Comparison of ENCODE assay signal across 21 cellular contexts in the genomic region with DNA sequence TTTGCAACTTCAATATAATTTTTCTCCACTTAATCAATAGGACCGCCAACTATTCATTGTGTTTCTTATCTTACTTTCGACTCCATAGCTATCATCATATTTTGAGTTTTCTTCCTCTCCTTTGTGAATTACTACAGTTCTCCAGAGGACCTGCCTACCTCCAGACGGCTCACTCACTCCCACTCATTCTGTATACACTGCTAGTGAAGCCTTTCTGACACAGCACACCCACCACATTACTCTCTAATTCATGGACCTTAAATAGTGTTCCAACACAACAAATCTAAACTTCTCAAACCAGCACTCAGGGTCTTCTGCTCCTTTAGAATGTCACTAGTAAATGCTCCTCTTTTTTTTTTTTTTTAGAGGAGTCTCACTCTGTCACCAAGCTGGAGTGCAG. TPM values are rescaled to one million over a fixed set of nuclear protein-coding genes. Genes with fewer than 3 reads are reported as not detected.
DNase-seq lines count a peak whose midpoint lies in the region; ATAC-seq and TF ChIP-seq lines count a peak whose summit lies in the region.
"Had no signal": no experiment of that assay in that cellular context is flagged by ENCODE, and none has a peak within 500 bp of the region (broad histone marks: within the 10 kb centered on the region; RNA-seq: fewer than 3 reads in every experiment).

No MANE protein-coding gene starts in this region.

- intact Hi-C loops in activated CD4-positive, alpha-beta T cell treated with anti-CD3 and anti-CD28 coated beads for 36 hours (cut with DNase I, micrococcal nuclease): loop anchor here (2.0 to 5.0 kb wide), 4 partner anchors 14 to 67 kb away; no protein-coding TSS in a partner anchor
- intact Hi-C loops in naive thymus-derived CD4-positive, alpha-beta T cell (cut with micrococcal nuclease): loop anchor here (1.0 to 5.0 kb wide), 4 partner anchors 9 to 198 kb away; a partner anchor contains a TSS
- intact Hi-C loops in natural killer cell (cut with micrococcal nuclease): loop anchor here (5.0 kb wide), 1 partner anchor 62 kb away; no protein-coding TSS in a partner anchor

- ATAC-seq in activated CD4-positive, alpha-beta T cell treated with anti-CD3 and anti-CD28 coated beads for 36 hours: peak; percentile 32
- peak; percentile 65 for ATAC-seq in activated T-helper 17 cell treated with anti-CD3 and anti-CD28 coated beads, Interleukin-2, amount 50 U/mL, for 72 hours (replicated peaks)
- ATAC-seq in naive thymus-derived CD4-positive, alpha-beta T cell: no peak
- ATAC-seq in natural killer cell: no peak
- ATAC-seq in HG02938 (IDR thresholded peaks at IDR 0.05; ENCODE audit: unreplicated experiment): no peak
- ATAC-seq: A549, foreskin keratinocyte, WTC11 had no signal

- H3K27me3 ChIP-seq in DOHH2 (ENCODE audit: control insufficient read depth, low read length): no peaks in the 10 kb centered on the region
- H3K27me3 ChIP-seq in naive thymus-derived CD4-positive, alpha-beta T cell (ENCODE audit: control insufficient read depth in 2 of 2, insufficient read depth in 2 of 2, low read length in 2 of 2): no peaks in the 10 kb centered on the region
- H3K27me3 ChIP-seq: cardiac muscle cell, dorsolateral prefrontal cortex, foreskin keratinocyte had no signal

- no peak overlapping the region for H3K27ac ChIP-seq in DOHH2 (ENCODE audit: low read depth, low read length)
- peak overlapping the region; percentile 76 for H3K27ac ChIP-seq in naive thymus-derived CD4-positive, alpha-beta T cell (ENCODE audit: low read depth, low read length)
- H3K27ac ChIP-seq: A549, dorsolateral prefrontal cortex, foreskin keratinocyte had no signal

- CTCF ChIA-PET in activated CD4-positive, alpha-beta T cell treated with anti-CD3 and anti-CD28 coated beads for 36 hours (lab: Charles Lee): interaction anchor here (0.6 to 3.5 kb wide), 6 partner anchors 19 to 462 kb away, joined by 3 to 19 read pairs (median 4); a partner anchor contains a TSS
- CTCF ChIA-PET in naive thymus-derived CD4-positive, alpha-beta T cell (lab: Charles Lee): interaction anchor here (1.3 to 3.3 kb wide), 2 partner anchors 16 to 72 kb away, joined by 3 to 20 read pairs; a partner anchor contains a TSS

- H3K27me3 Mint-ChIP-seq in activated CD4-positive, alpha-beta T cell treated with anti-CD3 and anti-CD28 coated beads for 36 hours: no peaks in the 10 kb centered on the region
- no peaks in the 10 kb centered on the region for H3K27me3 Mint-ChIP-seq in activated T-helper 17 cell treated with anti-CD3 and anti-CD28 coated beads, Interleukin-2, amount 50 U/mL, for 72 hours
- no peaks in the 10 kb centered on the region for H3K27me3 Mint-ChIP-seq in naive thymus-derived CD4-positive, alpha-beta T cell
- no peaks in the 10 kb centered on the region for H3K27me3 Mint-ChIP-seq in natural killer cell (ENCODE audit: low read depth in 2 of 2)
- H3K27me3 Mint-ChIP-seq: IgD-negative memory B cell, memory B cell had no signal

- no peak overlapping the region for H3K27ac Mint-ChIP-seq in activated CD4-positive, alpha-beta T cell treated with anti-CD3 and anti-CD28 coated beads for 36 hours
- no peak overlapping the region for H3K27ac Mint-ChIP-seq in activated T-helper 17 cell treated with anti-CD3 and anti-CD28 coated beads, Interleukin-2, amount 50 U/mL, for 72 hours
- no peak overlapping the region for H3K27ac Mint-ChIP-seq in naive thymus-derived CD4-positive, alpha-beta T cell
- H3K27ac Mint-ChIP-seq in natural killer cell: no peak overlapping the region
- H3K27ac Mint-ChIP-seq: CD14-positive monocyte, IgD-negative memory B cell, memory B cell, WTC11 had no signal

- no peaks in the 10 kb centered on the region for H3K9me3 ChIP-seq in DOHH2 (ENCODE audit: control insufficient read depth, insufficient read depth, low read length)
- no peaks in the 10 kb centered on the region for H3K9me3 ChIP-seq in naive thymus-derived CD4-positive, alpha-beta T cell (ENCODE audit: control insufficient read depth in 2 of 3, low read length in 3 of 3)
- H3K9me3 ChIP-seq: A549 had no signal

- DNase-seq in activated CD4-positive, alpha-beta T cell treated with anti-CD3 and anti-CD28 coated beads for 36 hours: no peak
- DNase-seq in activated CD4-positive, alpha-beta T cell treated with anti-CD3 and anti-CD28 coated beads for 48 hours: no peak
- no peak for DNase-seq in naive thymus-derived CD4-positive, alpha-beta T cell
- no peak for DNase-seq in natural killer cell
- no peak for DNase-seq in NCI-H2196 (lab: John Stamatoyannopoulos, UW; ENCODE audit: unreplicated experiment)
- DNase-seq: dorsolateral prefrontal cortex; foreskin keratinocyte; islet precursor cell; MV-4-11; NCI-H187 treated with DMSO at 0.1 percent for 48 hours; NK-92 treated with Interleukin-12 subunit alpha and Interleukin-12 subunit beta, amount 100 ng/mL, for 24 hours; T-helper 9 cell had no signal

- H3K9me3 Mint-ChIP-seq in activated CD4-positive, alpha-beta T cell treated with anti-CD3 and anti-CD28 coated beads for 36 hours (ENCODE audit: low read depth): no peaks in the 10 kb centered on the region
- H3K9me3 Mint-ChIP-seq in activated T-helper 17 cell treated with anti-CD3 and anti-CD28 coated beads, Interleukin-2, amount 50 U/mL, for 72 hours: no peaks in the 10 kb centered on the region
- no peaks in the 10 kb centered on the region for H3K9me3 Mint-ChIP-seq in naive thymus-derived CD4-positive, alpha-beta T cell
- no peaks in the 10 kb centered on the region for H3K9me3 Mint-ChIP-seq in natural killer cell
- H3K9me3 Mint-ChIP-seq: CD14-positive monocyte, IgD-negative memory B cell, memory B cell, WTC11 had no signal

- POLR2A ChIA-PET in activated CD4-positive, alpha-beta T cell treated with anti-CD3 and anti-CD28 coated beads for 36 hours (lab: Charles Lee): interaction anchor here (0.6 kb wide), 1 partner anchor 17 kb away, joined by 3 read pairs; no protein-coding TSS in a partner anchor
- POLR2A ChIA-PET in naive thymus-derived CD4-positive, alpha-beta T cell (lab: Charles Lee): interaction anchor here (1.2 to 3.4 kb wide), 3 partner anchors 10 to 23 kb away, joined by 4 to 20 read pairs (median 6); no protein-coding TSS in a partner anchor

- peaks cover 37% of the 10 kb centered on the region for H3K4me1 Mint-ChIP-seq in activated CD4-positive, alpha-beta T cell treated with anti-CD3 and anti-CD28 coated beads for 36 hours
- H3K4me1 Mint-ChIP-seq in activated T-helper 17 cell treated with anti-CD3 and anti-CD28 coated beads, Interleukin-2, amount 50 U/mL, for 72 hours: peaks cover 7% of the 10 kb centered on the region
- H3K4me1 Mint-ChIP-seq in naive thymus-derived CD4-positive, alpha-beta T cell: peaks cover 11 to 38% (median 27%) of the 10 kb centered on the region in 7 donors
- H3K4me1 Mint-ChIP-seq in natural killer cell: peaks cover 16 to 19% of the 10 kb centered on the region in 2 donors

- no peaks in the 10 kb centered on the region for H3K9me2 ChIP-seq in DOHH2 (replicated peaks; ENCODE audit: control insufficient read depth, low read length)

- peaks cover 7% of the 10 kb centered on the region for H4K20me1 ChIP-seq in DOHH2 (ENCODE audit: control insufficient read depth, insufficient read depth, low read depth, low read length)

- H3K4me3 Mint-ChIP-seq in activated CD4-positive, alpha-beta T cell treated with anti-CD3 and anti-CD28 coated beads for 36 hours: no peak overlapping the region
- H3K4me3 Mint-ChIP-seq in activated T-helper 17 cell treated with anti-CD3 and anti-CD28 coated beads, Interleukin-2, amount 50 U/mL, for 72 hours: no peak overlapping the region
- no peak overlapping the region for H3K4me3 Mint-ChIP-seq in naive thymus-derived CD4-positive, alpha-beta T cell
- H3K4me3 Mint-ChIP-seq in natural killer cell: no peak overlapping the region
- H3K4me3 Mint-ChIP-seq: CD14-positive monocyte, IgD-negative memory B cell, memory B cell, WTC11 had no signal

- H3K36me3 ChIP-seq in DOHH2 (ENCODE audit: control insufficient read depth, low read length): no peaks in the 10 kb centered on the region
- H3K36me3 ChIP-seq in naive thymus-derived CD4-positive, alpha-beta T cell (ENCODE audit: control insufficient read depth in 2 of 3, insufficient read depth in 3 of 3, low read length in 3 of 3): no peaks in the 10 kb centered on the region
- H3K36me3 ChIP-seq: cardiac muscle cell had no signal

- peaks cover 19% of the 10 kb centered on the region; the same call in 1 of the 2 replicates for H3F3A ChIP-seq in DOHH2 (ENCODE audit: control insufficient read depth, insufficient read depth)

- peak overlapping the region; percentile 63; the same call in 1 of the 2 replicates for H3K4me3 ChIP-seq in DOHH2 (ENCODE audit: low read length)
- H3K4me3 ChIP-seq in naive thymus-derived CD4-positive, alpha-beta T cell (ENCODE audit: low read length): no peak overlapping the region
- H3K4me3 ChIP-seq: A549, cardiac muscle cell, dorsolateral prefrontal cortex had no signal

- H3K79me2 ChIP-seq in DOHH2 (ENCODE audit: control insufficient read depth, low read length): peaks cover 82% of the 10 kb centered on the region

- peaks cover 2% of the 10 kb centered on the region for H3K36me3 Mint-ChIP-seq in activated CD4-positive, alpha-beta T cell treated with anti-CD3 and anti-CD28 coated beads for 36 hours (ENCODE audit: low read depth)
- no peaks in the 10 kb centered on the region for H3K36me3 Mint-ChIP-seq in activated T-helper 17 cell treated with anti-CD3 and anti-CD28 coated beads, Interleukin-2, amount 50 U/mL, for 72 hours (ENCODE audit: low read depth)
- peaks cover 0 to 4% (median 0%) of the 10 kb centered on the region in 5 donors for H3K36me3 Mint-ChIP-seq in naive thymus-derived CD4-positive, alpha-beta T cell
- H3K36me3 Mint-ChIP-seq in natural killer cell: no peaks in the 10 kb centered on the region
- H3K36me3 Mint-ChIP-seq: memory B cell, WTC11 had no signal

- peak overlapping the region; percentile 78 for H3K4me2 ChIP-seq in DOHH2 (ENCODE audit: low read length)
- H3K4me2 ChIP-seq: A549 had no signal

- no peak for TF ChIP-seq CTCF in DOHH2 (IDR thresholded peaks at IDR 0.05; ENCODE audit: low read depth, low read length, poor library complexity, severe bottlenecking)
- no peak for TF ChIP-seq CTCF in natural killer cell (IDR thresholded peaks at IDR 0.05)

- peaks cover 56% of the 10 kb centered on the region for H3K4me1 ChIP-seq in DOHH2 (ENCODE audit: control insufficient read depth, low read length)
- peaks cover 35 to 53% of the 10 kb centered on the region in 2 donors for H3K4me1 ChIP-seq in naive thymus-derived CD4-positive, alpha-beta T cell (ENCODE audit: control insufficient read depth in 2 of 2, insufficient read depth in 2 of 2, low read length in 2 of 2)

RNA-seq across cellular contexts. Expression of a gene that starts 23.8 kb away (rescaled TPM):
- 100 to 1,000 TPM; 140 to 141 TPM for total RNA-seq in activated CD4-positive, alpha-beta T cell treated with anti-CD3 and anti-CD28 coated beads for 36 hours
- total RNA-seq in activated T-helper 17 cell treated with anti-CD3 and anti-CD28 coated beads, Interleukin-2, amount 50 U/mL, for 72 hours: 100 to 1,000 TPM in 1 of 2 donors, 10 to 100 TPM in 1; 39.9 to 101 TPM
- 10 to 100 TPM; 56.7 to 83.3 (median 79.4) TPM for total RNA-seq in naive thymus-derived CD4-positive, alpha-beta T cell
- polyA plus RNA-seq in naive thymus-derived CD4-positive, alpha-beta T cell: 100 to 1,000 TPM; 101 to 324 TPM
- total RNA-seq in natural killer cell: 10 to 100 TPM; 15.5 to 30.2 (median 27.3) TPM

Comparison
In these comparisons a context has a peak if more than half of its experiments do, and no peak if none do; other contexts are left out.
1. ATAC-seq: peak in activated CD4-positive, alpha-beta T cell treated with anti-CD3 and anti-CD28 coated beads for 36 hours (single experiment) and activated T-helper 17 cell treated with anti-CD3 and anti-CD28 coated beads, Interleukin-2, amount 50 U/mL, for 72 hours (single experiment); none in naive thymus-derived CD4-positive, alpha-beta T cell (single experiment), natural killer cell (0 of 3) and HG02938 (single experiment).